Comparison of ENCODE assay signal across 1 cellular context in genomic region chr15:31782951-31783350, GRCh38.
TF ChIP-seq lines count a peak whose summit lies in the region.

No MANE protein-coding gene starts in this region.

TF ChIP-seq in GM23338, 12 proteins besides CTCF, POLR2A, EP300 and RAD21 (continued from another document):
- TF ChIP-seq ZNF462 (CRISPR knock-in tag; IDR thresholded peaks at IDR 0.05) (peak; percentile 64; the same call in 1 of the 2 replicates), NANOG (IDR thresholded peaks at IDR 0.05; ENCODE audit: borderline replicate concordance) (no peak)
